9 cellular contexts compared by ENCODE assay signal in genomic region chr5:143641549-143641955, GRCh38.
DNase-seq lines count a peak whose midpoint lies in the region; ATAC-seq and TF ChIP-seq lines count a peak whose summit lies in the region.
"Had no signal": no experiment of that assay in that cellular context is flagged by ENCODE, and none has a peak within 500 bp of the region (broad histone marks: within the 10 kb centered on the region; RNA-seq: fewer than 3 reads in every experiment).

No MANE protein-coding gene starts in this region.

- H3K4me3 Mint-ChIP-seq in activated T-cell treated with anti-CD3 and anti-CD28 coated beads, Interleukin-2, amount 50 U/mL, for 72 hours = no peak overlapping the region

- peak overlapping the region; percentile 38; the same call in 1 of the 2 replicates for H3K27ac ChIP-seq in VCaP
- H3K27ac ChIP-seq: adrenal gland had no signal

- no peaks in the 10 kb centered on the region for H3K4me1 Mint-ChIP-seq in activated T-cell treated with anti-CD3 and anti-CD28 coated beads, Interleukin-2, amount 50 U/mL, for 72 hours (ENCODE audit: low read depth)

- no peak for TF ChIP-seq CTCF in VCaP (conservative IDR thresholded peaks at IDR 0.05)

- H3K9me3 Mint-ChIP-seq in activated T-cell treated with anti-CD3 and anti-CD28 coated beads, Interleukin-2, amount 50 U/mL, for 72 hours = no peaks in the 10 kb centered on the region

- peak; percentile 69 for ATAC-seq in HG02610 (IDR thresholded peaks at IDR 0.05; ENCODE audit: unreplicated experiment)
- ATAC-seq in activated T-cell treated with anti-CD3 and anti-CD28 coated beads, Interleukin-2, amount 50 U/mL, for 72 hours (replicated peaks in 1 of 2) = no peak
- ATAC-seq in GM18517 (IDR thresholded peaks at IDR 0.05; ENCODE audit: unreplicated experiment) = no peak

- H3K27me3 Mint-ChIP-seq in activated T-cell treated with anti-CD3 and anti-CD28 coated beads, Interleukin-2, amount 50 U/mL, for 72 hours (ENCODE audit: low read depth) = no peaks in the 10 kb centered on the region

- H3K36me3 Mint-ChIP-seq in activated T-cell treated with anti-CD3 and anti-CD28 coated beads, Interleukin-2, amount 50 U/mL, for 72 hours (ENCODE audit: insufficient read depth in 2 of 2) = no peaks in the 10 kb centered on the region

- DNase-seq in NCI-H748 (lab: John Stamatoyannopoulos, UW; ENCODE audit: unreplicated experiment) = peak; percentile 15
- DNase-seq in NCI-H748 treated with DMSO at 0.1 percent for 48 hours (lab: John Stamatoyannopoulos, UW) = no peak
- DNase-seq in smooth muscle cell of the brain vasculature (ENCODE audit: low read depth, low spot score) = peak; percentile 29
- DNase-seq in activated T-cell treated with anti-CD3 and anti-CD28 coated beads, Interleukin-2, amount 50 U/mL, for 72 hours = no peak
- DNase-seq in stimulated activated CD4-positive, alpha-beta T cell treated with anti-CD3 and anti-CD28 coated beads, Interleukin-2, amount 100 ng/mL, for 48 hours = no peak
- DNase-seq: adrenal gland had no signal

- no peak overlapping the region for H3K27ac Mint-ChIP-seq in activated T-cell treated with anti-CD3 and anti-CD28 coated beads, Interleukin-2, amount 50 U/mL, for 72 hours

Comparison
In these comparisons a context has a peak if more than half of its experiments do, and no peak if none do; other contexts are left out.
1. DNase-seq: peak in NCI-H748 (single experiment) and smooth muscle cell of the brain vasculature (single experiment); none in NCI-H748 treated with DMSO at 0.1 percent for 48 hours (single experiment), activated T-cell treated with anti-CD3 and anti-CD28 coated beads, Interleukin-2, amount 50 U/mL, for 72 hours (0 of 2) and stimulated activated CD4-positive, alpha-beta T cell treated with anti-CD3 and anti-CD28 coated beads, Interleukin-2, amount 100 ng/mL, for 48 hours (0 of 2).